Comparison of ENCODE assay signal across 1 cellular context in the genomic region with DNA sequence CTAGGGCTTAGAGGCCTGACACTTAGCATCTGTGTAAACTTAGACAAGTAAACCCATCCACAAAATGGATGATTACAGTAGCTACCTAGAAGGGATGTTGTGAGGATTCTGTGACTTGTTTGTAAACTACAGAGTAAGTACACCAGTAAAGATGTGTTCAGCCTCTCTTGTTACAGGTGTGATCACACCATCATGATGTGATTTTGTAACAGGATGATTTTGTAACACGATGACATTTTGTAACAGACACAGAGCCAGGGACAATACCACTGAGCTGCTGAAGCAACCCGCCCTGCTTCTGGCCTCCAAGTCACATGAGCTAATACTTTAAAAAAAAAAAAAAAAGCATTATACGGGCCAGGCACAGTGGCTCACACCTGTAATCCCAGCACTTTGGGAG.
TF ChIP-seq lines count a peak whose summit lies in the region.

No MANE protein-coding gene starts in this region.

TF ChIP-seq in liver, 16 proteins besides CTCF, POLR2A, EP300 and RAD21 (continued from another document):
- TF ChIP-seq, protein P1, sequence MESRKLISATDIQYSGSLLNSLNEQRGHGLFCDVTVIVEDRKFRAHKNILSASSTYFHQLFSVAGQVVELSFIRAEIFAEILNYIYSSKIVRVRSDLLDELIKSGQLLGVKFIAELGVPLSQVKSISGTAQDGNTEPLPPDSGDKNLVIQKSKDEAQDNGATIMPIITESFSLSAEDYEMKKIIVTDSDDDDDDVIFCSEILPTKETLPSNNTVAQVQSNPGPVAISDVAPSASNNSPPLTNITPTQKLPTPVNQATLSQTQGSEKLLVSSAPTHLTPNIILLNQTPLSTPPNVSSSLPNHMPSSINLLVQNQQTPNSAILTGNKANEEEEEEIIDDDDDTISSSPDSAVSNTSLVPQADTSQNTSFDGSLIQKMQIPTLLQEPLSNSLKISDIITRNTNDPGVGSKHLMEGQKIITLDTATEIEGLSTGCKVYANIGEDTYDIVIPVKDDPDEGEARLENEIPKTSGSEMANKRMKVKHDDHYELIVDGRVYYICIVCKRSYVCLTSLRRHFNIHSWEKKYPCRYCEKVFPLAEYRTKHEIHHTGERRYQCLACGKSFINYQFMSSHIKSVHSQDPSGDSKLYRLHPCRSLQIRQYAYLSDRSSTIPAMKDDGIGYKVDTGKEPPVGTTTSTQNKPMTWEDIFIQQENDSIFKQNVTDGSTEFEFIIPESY (IDR thresholded peaks at IDR 0.05), result peak; percentile 46
- TF ChIP-seq, protein P2, sequence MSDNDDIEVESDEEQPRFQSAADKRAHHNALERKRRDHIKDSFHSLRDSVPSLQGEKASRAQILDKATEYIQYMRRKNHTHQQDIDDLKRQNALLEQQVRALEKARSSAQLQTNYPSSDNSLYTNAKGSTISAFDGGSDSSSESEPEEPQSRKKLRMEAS (IDR thresholded peaks at IDR 0.05), result peak; percentile 49
- no peak for TF ChIP-seq TAF1 (conservative IDR thresholded peaks at IDR 0.05)
- TF ChIP-seq YY1 (IDR thresholded peaks at IDR 0.05), result peak; percentile 53
- no peak for TF ChIP-seq HNF4G (IDR thresholded peaks at IDR 0.05)
- peak; percentile 39 for TF ChIP-seq SP1 (IDR thresholded peaks at IDR 0.05)
- peak in 1 of 2 donors; percentile 32 for TF ChIP-seq GABPA (IDR thresholded peaks at IDR 0.05 in 1 of 2, conservative IDR thresholded peaks at IDR 0.05 in 1 of 2)
- TF ChIP-seq HNF4A (conservative IDR thresholded peaks at IDR 0.05), result peak; percentile 29 to 60
- TF ChIP-seq FOXA2 (IDR thresholded peaks at IDR 0.05), result peak; percentile 80
- no peak for TF ChIP-seq EGR1 (IDR thresholded peaks at IDR 0.05; ENCODE audit: low read depth in 2 of 2)
- TF ChIP-seq, protein P3, sequence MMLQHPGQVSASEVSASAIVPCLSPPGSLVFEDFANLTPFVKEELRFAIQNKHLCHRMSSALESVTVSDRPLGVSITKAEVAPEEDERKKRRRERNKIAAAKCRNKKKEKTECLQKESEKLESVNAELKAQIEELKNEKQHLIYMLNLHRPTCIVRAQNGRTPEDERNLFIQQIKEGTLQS (IDR thresholded peaks at IDR 0.05), result peak; percentile 18
- no peak for TF ChIP-seq NR2F2 (IDR thresholded peaks at IDR 0.05)
- TF ChIP-seq, protein P4, sequence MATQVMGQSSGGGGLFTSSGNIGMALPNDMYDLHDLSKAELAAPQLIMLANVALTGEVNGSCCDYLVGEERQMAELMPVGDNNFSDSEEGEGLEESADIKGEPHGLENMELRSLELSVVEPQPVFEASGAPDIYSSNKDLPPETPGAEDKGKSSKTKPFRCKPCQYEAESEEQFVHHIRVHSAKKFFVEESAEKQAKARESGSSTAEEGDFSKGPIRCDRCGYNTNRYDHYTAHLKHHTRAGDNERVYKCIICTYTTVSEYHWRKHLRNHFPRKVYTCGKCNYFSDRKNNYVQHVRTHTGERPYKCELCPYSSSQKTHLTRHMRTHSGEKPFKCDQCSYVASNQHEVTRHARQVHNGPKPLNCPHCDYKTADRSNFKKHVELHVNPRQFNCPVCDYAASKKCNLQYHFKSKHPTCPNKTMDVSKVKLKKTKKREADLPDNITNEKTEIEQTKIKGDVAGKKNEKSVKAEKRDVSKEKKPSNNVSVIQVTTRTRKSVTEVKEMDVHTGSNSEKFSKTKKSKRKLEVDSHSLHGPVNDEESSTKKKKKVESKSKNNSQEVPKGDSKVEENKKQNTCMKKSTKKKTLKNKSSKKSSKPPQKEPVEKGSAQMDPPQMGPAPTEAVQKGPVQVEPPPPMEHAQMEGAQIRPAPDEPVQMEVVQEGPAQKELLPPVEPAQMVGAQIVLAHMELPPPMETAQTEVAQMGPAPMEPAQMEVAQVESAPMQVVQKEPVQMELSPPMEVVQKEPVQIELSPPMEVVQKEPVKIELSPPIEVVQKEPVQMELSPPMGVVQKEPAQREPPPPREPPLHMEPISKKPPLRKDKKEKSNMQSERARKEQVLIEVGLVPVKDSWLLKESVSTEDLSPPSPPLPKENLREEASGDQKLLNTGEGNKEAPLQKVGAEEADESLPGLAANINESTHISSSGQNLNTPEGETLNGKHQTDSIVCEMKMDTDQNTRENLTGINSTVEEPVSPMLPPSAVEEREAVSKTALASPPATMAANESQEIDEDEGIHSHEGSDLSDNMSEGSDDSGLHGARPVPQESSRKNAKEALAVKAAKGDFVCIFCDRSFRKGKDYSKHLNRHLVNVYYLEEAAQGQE (IDR thresholded peaks at IDR 0.05), result peak; percentile 12
